ENCODE assay signal across 22 cellular contexts in the genomic region with DNA sequence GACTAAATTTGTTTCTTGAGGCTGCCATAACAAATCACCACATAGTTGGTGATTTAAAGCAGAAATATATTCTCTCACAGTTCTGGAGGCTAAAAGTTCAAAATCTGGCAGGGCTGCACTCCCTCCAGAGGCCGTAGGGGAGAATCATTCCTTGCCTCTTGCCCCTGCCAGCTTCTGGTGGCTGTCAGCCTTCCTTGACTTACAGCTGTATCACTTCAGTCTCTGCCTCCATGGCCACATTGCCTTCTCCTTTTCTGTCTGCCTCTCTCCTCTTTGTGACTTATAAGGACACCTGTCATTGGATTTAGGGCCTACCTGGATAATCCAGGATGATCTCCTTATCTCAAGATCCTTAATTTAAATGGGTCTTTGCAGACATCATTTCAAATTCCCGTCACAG. TPM values are rescaled to one million over a fixed set of nuclear protein-coding genes. Genes with fewer than 3 reads are reported as not detected.
DNase-seq lines count a peak whose midpoint lies in the region; ATAC-seq, FAIRE-seq and TF ChIP-seq lines count a peak whose summit lies in the region.
"Had no signal": no experiment of that assay in that cellular context is flagged by ENCODE, and none has a peak within 500 bp of the region (broad histone marks: within the 10 kb centered on the region; RNA-seq: fewer than 3 reads in every experiment).

No MANE protein-coding gene starts in this region.

- no peak overlapping the region for H2BK120ac ChIP-seq in H9 (ENCODE audit: low read depth, low read length, poor library complexity, severe bottlenecking)

- H3K9me3 ChIP-seq in H9 (ENCODE audit: control insufficient read depth, low read depth, low read length) (no peaks in the 10 kb centered on the region), Loucy (ENCODE audit: insufficient read depth, low read depth, low read length) (no peaks in the 10 kb centered on the region), HepG2 (ENCODE audit: low read length) (no peaks in the 10 kb centered on the region), PC-9 (ENCODE audit: insufficient read depth, low read depth) (no peaks in the 10 kb centered on the region)
- H3K9me3 ChIP-seq: heart left ventricle, left ventricle myocardium inferior, MG63, mucosa of descending colon, vagina had no signal

- H4K5ac ChIP-seq in H9 (ENCODE audit: insufficient read length, low read depth, low read length): no peak overlapping the region

- H2AK5ac ChIP-seq in H9 (ENCODE audit: insufficient read length, low read length): no peak overlapping the region

- H3K4me1 ChIP-seq in H9 (ENCODE audit: insufficient read depth, low read length) (no peaks in the 10 kb centered on the region), Loucy (ENCODE audit: insufficient read depth, low read length, poor library complexity, severe bottlenecking) (no peaks in the 10 kb centered on the region), HepG2 (ENCODE audit: insufficient read depth, low read length) (no peaks in the 10 kb centered on the region), PC-9 (replicated peaks; ENCODE audit: insufficient read depth) (no peaks in the 10 kb centered on the region)

- no TSS peak for BruUV-seq in HepG2 (replicated peaks; lab: Mats Ljungman, UMichigan)
- no TSS peak for BruUV-seq in PC-9 (replicated peaks; lab: Mats Ljungman, UMichigan)

- no peak overlapping the region for H3K18ac ChIP-seq in H9 (ENCODE audit: insufficient read length, low read depth, low read length)

- no peak overlapping the region for H2BK15ac ChIP-seq in H9 (ENCODE audit: low read depth, low read length)

- no peak overlapping the region for H4K91ac ChIP-seq in H9 (ENCODE audit: insufficient read length, low read depth, low read length)

- H2BK5ac ChIP-seq in H9 (ENCODE audit: insufficient read length, low read length): no peak overlapping the region

- H3K9me3 Mint-ChIP-seq in H9: no peaks in the 10 kb centered on the region
- H3K9me3 Mint-ChIP-seq: activated naive CD8-positive, alpha-beta T cell treated with anti-CD3 and anti-CD28 coated beads for 36 hours had no signal

- no peak overlapping the region for H3T11ph ChIP-seq in H9 (ENCODE audit: low read length)

- H4K8ac ChIP-seq in H9 (replicated peaks; ENCODE audit: insufficient read length, low read depth, low read length): no peak overlapping the region

- no peak overlapping the region for H3K14ac ChIP-seq in H9 (ENCODE audit: insufficient read depth, low read length)

- peaks cover 5% of the 10 kb centered on the region for H3K23me2 ChIP-seq in H9 (ENCODE audit: insufficient read length, low read depth, low read length, poor library complexity, severe bottlenecking)

- ATAC-seq in HepG2: no peak
- ATAC-seq: activated CD8-positive, alpha-beta memory T cell treated with anti-CD3 and anti-CD28 coated beads, Interleukin-2, amount 10 ng/mL, durations not matched to agents 7 days and 5 days; heart left ventricle; mucosa of descending colon had no signal

- POLR2A ChIA-PET in HepG2 (lab: Yijun Ruan, JAX): no interaction called here
- POLR2A ChIA-PET in PC-9 (lab: Charles Lee; ENCODE audit: unreplicated experiment): no interaction called here

- H2AFZ ChIP-seq in H9 (ENCODE audit: low read length) (no peak overlapping the region), Loucy (ENCODE audit: low read length) (no peak overlapping the region), HepG2 (ENCODE audit: low read length) (no peak overlapping the region), PC-9 (no peak overlapping the region)

- no peak overlapping the region for H3K4me2 ChIP-seq in H9 (ENCODE audit: insufficient read depth, insufficient read length, low read length)
- no peak overlapping the region for H3K4me2 ChIP-seq in Loucy (ENCODE audit: low read depth, low read length, poor library complexity, severe bottlenecking)
- H3K4me2 ChIP-seq in HepG2 (ENCODE audit: low read depth, low read length): no peak overlapping the region
- no peak overlapping the region for H3K4me2 ChIP-seq in PC-9

- H3K4me1 Mint-ChIP-seq in H9: peaks cover 16 to 21% of the 10 kb centered on the region in 2 experiments
- H3K4me1 Mint-ChIP-seq: activated CD8-positive, alpha-beta memory T cell treated with anti-CD3 and anti-CD28 coated beads, Interleukin-2, amount 10 ng/mL, durations not matched to agents 7 days and 5 days had no signal

- H3K79me1 ChIP-seq in H9 (ENCODE audit: insufficient read depth, low read depth, low read length, poor library complexity, severe bottlenecking): no peaks in the 10 kb centered on the region

- no peak for FAIRE-seq in HepG2 (lab: Jason Lieb, UNC)
- FAIRE-seq: endometrium had no signal

- peaks cover 7% of the 10 kb centered on the region; the same call in 1 of the 2 replicates for H3K27me3 ChIP-seq in H9 (ENCODE audit: insufficient read depth, low read length)
- no peaks in the 10 kb centered on the region for H3K27me3 ChIP-seq in Loucy (ENCODE audit: insufficient read depth, low read length, poor library complexity, severe bottlenecking)
- H3K27me3 ChIP-seq in HepG2 (ENCODE audit: control insufficient read depth in 1 of 2, insufficient read depth in 2 of 2, low read length in 2 of 2): no peaks in the 10 kb centered on the region
- no peaks in the 10 kb centered on the region for H3K27me3 ChIP-seq in PC-9 (ENCODE audit: insufficient read depth, low read depth)
- H3K27me3 ChIP-seq: heart left ventricle, MG63, vagina had no signal

- DNase-seq in H9: no peak
- DNase-seq in fibroblast of the aortic adventitia (ENCODE audit: low read depth): no peak
- DNase-seq in HepG2 (ENCODE audit: low spot score): no peak
- DNase-seq in nucleus accumbens (lab: John Stamatoyannopoulos, UW): no peak
- DNase-seq in NCI-H1417 treated with DMSO at 0.1 percent for 48 hours (lab: John Stamatoyannopoulos, UW): no peak
- DNase-seq in PC-9: no peak
- DNase-seq: activated CD8-positive, alpha-beta memory T cell treated with anti-CD3 and anti-CD28 coated beads, Interleukin-2, amount 10 ng/mL, durations not matched to agents 7 days and 5 days; activated naive CD8-positive, alpha-beta T cell treated with anti-CD3 and anti-CD28 coated beads for 36 hours; heart left ventricle; left ventricle myocardium inferior; MG63; mucosa of descending colon; NCI-H187; NCI-H226; occipital lobe; stimulated activated CD4-positive, alpha-beta T cell treated with anti-CD3 and anti-CD28 coated beads, Interleukin-12 subunit alpha, Interleukin-12 subunit beta, amount 100 ng/mL, for 4 hours had no signal

- no CpG with 5 or more reads among the region's 2 CpGs for WGBS in H9 (ENCODE audit: extremely low coverage, insufficient read length, low lambda C conversion rate)
- 100% methylated on average over 2 of the region's 2 CpGs for WGBS in HepG2 (ENCODE audit: low lambda C conversion rate)

- H3K4ac ChIP-seq in H9 (ENCODE audit: low read depth, low read length): no peak overlapping the region

- no peak for TF ChIP-seq RAD21 in HepG2 (CRISPR knock-in tag; IDR thresholded peaks at IDR 0.05)

- H3F3A ChIP-seq in Loucy (ENCODE audit: low read depth): no peaks in the 10 kb centered on the region
- no peaks in the 10 kb centered on the region for H3F3A ChIP-seq in PC-9 (ENCODE audit: insufficient read depth, low read depth)

- H3K56ac ChIP-seq in H9 (ENCODE audit: insufficient read length, low read depth, low read length): no peak overlapping the region

- intact Hi-C loops in HepG2 (cut with micrococcal nuclease; ENCODE audit: unreplicated experiment): loop anchor here (5.0 kb wide), 1 partner anchor 170 kb away; no protein-coding TSS in a partner anchor
- intact Hi-C loops in PC-9 (cut with micrococcal nuclease; ENCODE audit: unreplicated experiment): no loop called here

- H3K4me3 ChIP-seq in Loucy (ENCODE audit: low read length, poor library complexity, severe bottlenecking) (no peak overlapping the region), fibroblast of the aortic adventitia (ENCODE audit: low read depth, low read length) (no peak overlapping the region), HepG2 (replicated peaks in 1 of 3; ENCODE audit: insufficient read depth in 1 of 3, low read depth in 2 of 3, low read length in 3 of 3) (no peak overlapping the region), PC-9 (no peak overlapping the region)
- H3K4me3 ChIP-seq: coronary artery, heart left ventricle, left ventricle myocardium inferior, MG63, mucosa of descending colon, vagina had no signal

- H3K27ac ChIP-seq in H9 (ENCODE audit: insufficient read length, low read depth, low read length): no peak overlapping the region
- no peak overlapping the region for H3K27ac ChIP-seq in HepG2 (ENCODE audit: extremely low read length, insufficient read depth, low read length)
- H3K27ac ChIP-seq in PC-9: no peak overlapping the region
- H3K27ac ChIP-seq: coronary artery, heart left ventricle, left ventricle myocardium inferior, RWPE1, vagina had no signal

- H2BK20ac ChIP-seq in H9 (ENCODE audit: low read depth, low read length, poor library complexity, severe bottlenecking): no peak overlapping the region

- in situ Hi-C loops in HepG2 (cut with HindIII; ENCODE audit: extremely low pct_ligation_motif_present, low pct_unique_long_range_greater_than_20kb): no loop called here

- TF ChIP-seq CTCF in GM12872 (IDR thresholded peaks at IDR 0.05; ENCODE audit: insufficient read depth, low read depth, low read length): peak; percentile 25; the same call in 1 of the 3 replicates
- peak; percentile 17; the same call in 1 of the 3 replicates for TF ChIP-seq CTCF in H9 (conservative IDR thresholded peaks at IDR 0.05)
- 0 out of 2 replicates have a peak, but pooled peaks have one; percentile 9 for TF ChIP-seq CTCF in Loucy (conservative IDR thresholded peaks at IDR 0.05; ENCODE audit: low read length)
- peak; percentile 18 for TF ChIP-seq CTCF in fibroblast of the aortic adventitia (IDR thresholded peaks at IDR 0.05; ENCODE audit: insufficient read depth, low read length)
- TF ChIP-seq CTCF in HepG2 (CRISPR knock-in tag; IDR thresholded peaks at IDR 0.05): no peak
- no peak for TF ChIP-seq CTCF in PC-9 (conservative IDR thresholded peaks at IDR 0.05)

- H3K9ac ChIP-seq in H9 (ENCODE audit: extremely low read depth, insufficient read length, low read length) (no peak overlapping the region), Loucy (ENCODE audit: low read depth, low read length, poor library complexity, severe bottlenecking) (no peak overlapping the region), HepG2 (ENCODE audit: insufficient read depth, low read depth, low read length) (no peak overlapping the region)

- no peaks in the 10 kb centered on the region for H3K79me2 ChIP-seq in H9 (ENCODE audit: insufficient read depth, low read length)
- no peaks in the 10 kb centered on the region for H3K79me2 ChIP-seq in Loucy (ENCODE audit: insufficient read depth, low read length)
- no peaks in the 10 kb centered on the region for H3K79me2 ChIP-seq in HepG2 (ENCODE audit: insufficient read depth, low read length)
- H3K79me2 ChIP-seq in PC-9 (ENCODE audit: low read depth): no peaks in the 10 kb centered on the region

- H3K36me3 ChIP-seq in Loucy (ENCODE audit: insufficient read depth, low read length): no peaks in the 10 kb centered on the region
- peaks cover 3 to 23% of the 10 kb centered on the region in 2 experiments; a peak in 3 of 5 replicates for H3K36me3 ChIP-seq in HepG2 (replicated peaks in 1 of 2; ENCODE audit: control insufficient read depth in 1 of 2, insufficient read depth in 2 of 2, low read length in 2 of 2)
- no peaks in the 10 kb centered on the region for H3K36me3 ChIP-seq in PC-9 (ENCODE audit: low read depth)
- H3K36me3 ChIP-seq: left ventricle myocardium inferior, MG63, vagina had no signal

- H3K27me3 Mint-ChIP-seq in H9 (ENCODE audit: low read depth): peaks cover 22% of the 10 kb centered on the region
- H3K27me3 Mint-ChIP-seq: activated naive CD8-positive, alpha-beta T cell treated with anti-CD3 and anti-CD28 coated beads for 36 hours had no signal

- CTCF ChIA-PET in HepG2 (lab: Yijun Ruan, JAX; ENCODE audit: low intra/inter-chr PET ratio, low total read pairs) (no interaction called here), PC-9 (lab: Charles Lee) (no interaction called here)

- TF ChIP-seq EP300 in HepG2 (IDR thresholded peaks at IDR 0.05; ENCODE audit: low read depth in 2 of 2, low read length in 2 of 2): no peak
- no peak for TF ChIP-seq EP300 in HepG2 (CRISPR knock-in tag; IDR thresholded peaks at IDR 0.05; ENCODE audit: borderline replicate concordance)

- no peak overlapping the region for H3K23ac ChIP-seq in H9 (ENCODE audit: insufficient read length, low read depth, low read length)

- no peaks in the 10 kb centered on the region; a peak in 1 of 7 replicates for H3K36me3 Mint-ChIP-seq in H9 (ENCODE audit: insufficient read depth in 1 of 3, low read depth in 3 of 3)
- H3K36me3 Mint-ChIP-seq: activated CD8-positive, alpha-beta memory T cell treated with anti-CD3 and anti-CD28 coated beads, Interleukin-2, amount 10 ng/mL, durations not matched to agents 7 days and 5 days had no signal

- H3K4me3 Mint-ChIP-seq in H9: no peak overlapping the region
- H3K4me3 Mint-ChIP-seq: activated CD8-positive, alpha-beta memory T cell treated with anti-CD3 and anti-CD28 coated beads, Interleukin-2, amount 10 ng/mL, durations not matched to agents 7 days and 5 days; activated naive CD8-positive, alpha-beta T cell treated with anti-CD3 and anti-CD28 coated beads for 36 hours had no signal

- no peak overlapping the region for H2BK12ac ChIP-seq in H9 (ENCODE audit: insufficient read length, low read depth, low read length)

- H3K9me2 ChIP-seq in Loucy (replicated peaks; ENCODE audit: low read depth, low read length): no peaks in the 10 kb centered on the region
- H3K9me2 ChIP-seq in PC-9 (ENCODE audit: insufficient read depth): no peaks in the 10 kb centered on the region

- H4K20me1 ChIP-seq in H9 (ENCODE audit: control insufficient read depth, insufficient read depth, insufficient read length) (no peaks in the 10 kb centered on the region), Loucy (ENCODE audit: insufficient read depth, low read length, poor library complexity, severe bottlenecking) (no peaks in the 10 kb centered on the region), HepG2 (ENCODE audit: insufficient read depth, low read length) (no peaks in the 10 kb centered on the region; the same call in 1 of the 2 replicates), PC-9 (ENCODE audit: insufficient read depth) (no peaks in the 10 kb centered on the region)

- H3K27ac Mint-ChIP-seq in H9: no peak overlapping the region
- H3K27ac Mint-ChIP-seq: activated CD8-positive, alpha-beta memory T cell treated with anti-CD3 and anti-CD28 coated beads, Interleukin-2, amount 10 ng/mL, durations not matched to agents 7 days and 5 days; activated naive CD8-positive, alpha-beta T cell treated with anti-CD3 and anti-CD28 coated beads for 36 hours had no signal

- TF ChIP-seq POLR2A in HepG2 (IDR thresholded peaks at IDR 0.05; ENCODE audit: insufficient read depth in 1 of 2, low read depth in 2 of 2, low read length in 2 of 2): no peak

RNA-seq across cellular contexts. Expression of gene LRRC4, which starts 5.8 kb away (rescaled TPM):
- 10.4 and 14.3 TPM in 2 replicates for total RNA-seq in H9 (2021)
- 0.27 TPM in 1 of 2 replicates, not detected in the other for total RNA-seq in fibroblast of the aortic adventitia (ENCODE audit: low replicate concordance)
- total RNA-seq in HepG2 (2016; rRNA removed; fragmentation: Illumina TruSeq; extraction: Trizol): not detected in 2 replicates
- not detected in 2 replicates for total RNA-seq in HepG2 (2016; cell fraction: cytosol; rRNA removed; fragmentation: Illumina TruSeq; extraction: Trizol; ENCODE audit: low read depth)
- not detected in 2 replicates for total RNA-seq in HepG2 (2016; cell fraction: insoluble cytoplasmic fraction; rRNA removed; fragmentation: Illumina TruSeq; extraction: Trizol)
- not detected in 2 replicates for total RNA-seq in HepG2 (2016; cell fraction: membrane; rRNA removed; fragmentation: Illumina TruSeq; extraction: Trizol)
- total RNA-seq in HepG2 (2016; cell fraction: nucleus; rRNA removed; fragmentation: Illumina TruSeq; extraction: Trizol): not detected in 2 replicates
- polyA plus RNA-seq in HepG2 (2011; rRNA removed): not detected in 2 replicates
- not detected in 2 replicates for polyA plus RNA-seq in HepG2 (2011; cell fraction: cytosol; rRNA removed)
- polyA plus RNA-seq in HepG2 (2011; cell fraction: nucleus; rRNA removed): not detected in 2 replicates
- 0.08 and 0.23 TPM in 2 replicates for polyA plus RNA-seq in HepG2 (2012)
- polyA plus RNA-seq in HepG2 (2016; cell fraction: cytosol; fragmentation: Illumina TruSeq; extraction: Trizol; ENCODE audit: low read depth): not detected in 2 replicates
- polyA plus RNA-seq in HepG2 (2016; cell fraction: insoluble cytoplasmic fraction; fragmentation: Illumina TruSeq; extraction: Trizol; ENCODE audit: low read depth): not detected in 2 replicates
- polyA plus RNA-seq in HepG2 (2016; cell fraction: membrane; fragmentation: Illumina TruSeq; extraction: Trizol; ENCODE audit: low read depth): not detected in 2 replicates
- polyA plus RNA-seq in HepG2 (2016; cell fraction: nucleus; fragmentation: Illumina TruSeq; extraction: Trizol; ENCODE audit: insufficient read depth, low read depth): not detected in 2 replicates
- not detected in 2 replicates for polyA minus RNA-seq in HepG2 (2011; rRNA and poly(A)+ RNA removed; ENCODE audit: low replicate concordance)
- not detected in 2 replicates for polyA minus RNA-seq in HepG2 (2011; cell fraction: cytosol; rRNA and poly(A)+ RNA removed)
- polyA minus RNA-seq in HepG2 (2011; cell fraction: nucleus; rRNA and poly(A)+ RNA removed): not detected in 2 replicates
- 0.10 and 0.39 TPM in 2 replicates for total RNA-seq in PC-9 (2021)
- total RNA-seq: activated CD8-positive, alpha-beta memory T cell treated with anti-CD3 and anti-CD28 coated beads, Interleukin-2, amount 10 ng/mL, durations not matched to agents 7 days and 5 days; activated naive CD8-positive, alpha-beta T cell treated with anti-CD3 and anti-CD28 coated beads for 36 hours had no signal

Comparison
In these comparisons a context has a peak if more than half of its experiments do, and no peak if none do; other contexts are left out.
1. CTCF ChIP-seq: peak in GM12872 (single experiment), H9 (single experiment), Loucy (single experiment) and fibroblast of the aortic adventitia (single experiment); none in HepG2 (single experiment) and PC-9 (single experiment).